12 cellular contexts compared by ENCODE assay signal in genomic region chr2:85811173-85811849, GRCh38. TPM values are rescaled to one million over a fixed set of nuclear protein-coding genes. Genes with fewer than 3 reads are reported as not detected.
DNase-seq lines count a peak whose midpoint lies in the region; ATAC-seq, FAIRE-seq and TF ChIP-seq lines count a peak whose summit lies in the region.
"Had no signal": no experiment of that assay in that cellular context is flagged by ENCODE, and none has a peak within 500 bp of the region (broad histone marks: within the 10 kb centered on the region; RNA-seq: fewer than 3 reads in every experiment).

No MANE protein-coding gene starts in this region.

- no peak for TF ChIP-seq POLR2A in gastroesophageal sphincter (IDR thresholded peaks at IDR 0.05)
- TF ChIP-seq POLR2A in sigmoid colon (IDR thresholded peaks at IDR 0.05): no peak

- H3K9ac ChIP-seq in SK-N-MC (ENCODE audit: insufficient read length): peak overlapping the region; percentile 42

- TF ChIP-seq EP300 in gastroesophageal sphincter (IDR thresholded peaks at IDR 0.05) (no peak), sigmoid colon (IDR thresholded peaks at IDR 0.05) (no peak)

- TF ChIP-seq CTCF in gastroesophageal sphincter (IDR thresholded peaks at IDR 0.05): no peak
- TF ChIP-seq CTCF in sigmoid colon (IDR thresholded peaks at IDR 0.05): no peak
- TF ChIP-seq CTCF in pancreas (IDR thresholded peaks at IDR 0.05): no peak
- no peak for TF ChIP-seq CTCF in GM13977 (IDR thresholded peaks at IDR 0.05; ENCODE audit: extremely low read depth, insufficient read depth, missing control alignments)

- H3K27me3 ChIP-seq in gastroesophageal sphincter (no peaks in the 10 kb centered on the region), sigmoid colon (no peaks in the 10 kb centered on the region), pancreas (no peaks in the 10 kb centered on the region)

- peak; percentile 85 for DNase-seq in EH (ENCODE audit: low read depth)
- no peak for DNase-seq in SK-N-MC (ENCODE audit: low read depth, low spot score)
- no peak for DNase-seq in sigmoid colon
- no peak for DNase-seq in activated naive CD4-positive, alpha-beta T cell treated with Interleukin-2 at 50 U/mL for 16 hours
- DNase-seq in pancreas: no peak
- DNase-seq in GM13977 (ENCODE audit: low spot score): no peak
- DNase-seq: activated CD8-positive, alpha-beta memory T cell treated with anti-CD3 and anti-CD28 coated beads for 24 hours; DMS79; naive thymus-derived CD8-positive, alpha-beta T cell; NCI-H187 had no signal

- H3K4me1 ChIP-seq in gastroesophageal sphincter (peaks cover 0 to 24% (median 8%) of the 10 kb centered on the region in 3 donors), sigmoid colon (peaks cover 0 to 18% (median 15%) of the 10 kb centered on the region in 4 donors), pancreas (no peaks in the 10 kb centered on the region)

- no peaks in the 10 kb centered on the region for H3K36me3 ChIP-seq in SK-N-MC (ENCODE audit: insufficient read depth, low read length)
- no peaks in the 10 kb centered on the region for H3K36me3 ChIP-seq in gastroesophageal sphincter
- no peaks in the 10 kb centered on the region for H3K36me3 ChIP-seq in sigmoid colon
- no peaks in the 10 kb centered on the region for H3K36me3 ChIP-seq in pancreas

- ATAC-seq in gastroesophageal sphincter: peak; percentile 17
- ATAC-seq in GM19452 (IDR thresholded peaks at IDR 0.05; ENCODE audit: unreplicated experiment): no peak
- no peak for ATAC-seq in pancreas
- ATAC-seq: naive thymus-derived CD8-positive, alpha-beta T cell had no signal

- in situ Hi-C loops in GM13977 (cut with MboI; ENCODE audit: low pct_unique_long_range_greater_than_20kb, low sequenced_read_pairs, unreplicated experiment): loop anchor here (5.0 kb wide), 1 partner anchor 74 kb away; no protein-coding TSS in a partner anchor

- FAIRE-seq in pancreas (lab: Jason Lieb, UNC): no peak

- no CpG with 5 or more reads among the region's 39 CpGs for WGBS in gastroesophageal sphincter (ENCODE audit: low coverage in 1 of 2), 2 donors
- WGBS in sigmoid colon, 2 donors: 8 to 47% methylated on average over 39 of the region's 39 CpGs
- WGBS in pancreas, 2 donors: 67 to 69% methylated on average over 27 to 39 of the region's 39 CpGs

- H3K4me3 ChIP-seq in SK-N-MC (peak overlapping the region; percentile 62), gastroesophageal sphincter (peak overlapping the region in 1 of 2 donors; percentile 29), sigmoid colon (peak overlapping the region in 2 of 4 donors; percentile 29 to 33), pancreas (no peak overlapping the region)

- H3K9me3 ChIP-seq in SK-N-MC (ENCODE audit: low read depth, low read length) (no peaks in the 10 kb centered on the region), gastroesophageal sphincter (no peaks in the 10 kb centered on the region), sigmoid colon (no peaks in the 10 kb centered on the region), pancreas (no peaks in the 10 kb centered on the region)

- intact Hi-C loops in sigmoid colon (cut with DNase I): loop anchor here (5.0 kb wide), 1 partner anchor 174 kb away; no protein-coding TSS in a partner anchor
- intact Hi-C loops in pancreas (cut with DNase I): loop anchor here in 2 of 3 donors (5.0 kb wide), 3 partner anchors 59 to 79 kb away; partner anchors contain the start of gene ATOH8 (in 1 of the 2)

- H3K27ac ChIP-seq in SK-N-MC (peak overlapping the region; percentile 95), gastroesophageal sphincter (peak overlapping the region in 3 of 4 donors; percentile 43 to 60 (median 54)), sigmoid colon (peak overlapping the region in 3 of 4 donors; percentile 7 to 53 (median 10)), pancreas (no peak overlapping the region)

RNA-seq across cellular contexts. Expression of gene ATOH8, which starts 57.5 kb away (rescaled TPM):
- total RNA-seq in gastroesophageal sphincter (10 to 100 TPM; 34.5 to 79.5 (median 59.6) TPM), sigmoid colon (10 to 100 TPM; 12.4 to 20.6 (median 18.1) TPM), pancreas (1 to 10 TPM; 1.7 to 4.3 (median 3.0) TPM)
- polyA plus RNA-seq in sigmoid colon (1 to 10 TPM; 1.6 to 9.4 (median 6.6) TPM), pancreas (10 to 100 TPM in 1 of 2 donors, 1 to 10 TPM in 1; 8.9 to 13.9 TPM)
- total RNA-seq: naive thymus-derived CD8-positive, alpha-beta T cell had no signal
- polyA plus RNA-seq: naive thymus-derived CD8-positive, alpha-beta T cell had no signal

Comparison
In these comparisons a context has a peak if more than half of its experiments do, and no peak if none do; other contexts are left out.
1. H3K27ac ChIP-seq: peak in SK-N-MC (single experiment), gastroesophageal sphincter (3 of 4) and sigmoid colon (3 of 4); none in pancreas (0 of 4).